Comparison of ENCODE assay signal across 8 cellular contexts in the genomic region with DNA sequence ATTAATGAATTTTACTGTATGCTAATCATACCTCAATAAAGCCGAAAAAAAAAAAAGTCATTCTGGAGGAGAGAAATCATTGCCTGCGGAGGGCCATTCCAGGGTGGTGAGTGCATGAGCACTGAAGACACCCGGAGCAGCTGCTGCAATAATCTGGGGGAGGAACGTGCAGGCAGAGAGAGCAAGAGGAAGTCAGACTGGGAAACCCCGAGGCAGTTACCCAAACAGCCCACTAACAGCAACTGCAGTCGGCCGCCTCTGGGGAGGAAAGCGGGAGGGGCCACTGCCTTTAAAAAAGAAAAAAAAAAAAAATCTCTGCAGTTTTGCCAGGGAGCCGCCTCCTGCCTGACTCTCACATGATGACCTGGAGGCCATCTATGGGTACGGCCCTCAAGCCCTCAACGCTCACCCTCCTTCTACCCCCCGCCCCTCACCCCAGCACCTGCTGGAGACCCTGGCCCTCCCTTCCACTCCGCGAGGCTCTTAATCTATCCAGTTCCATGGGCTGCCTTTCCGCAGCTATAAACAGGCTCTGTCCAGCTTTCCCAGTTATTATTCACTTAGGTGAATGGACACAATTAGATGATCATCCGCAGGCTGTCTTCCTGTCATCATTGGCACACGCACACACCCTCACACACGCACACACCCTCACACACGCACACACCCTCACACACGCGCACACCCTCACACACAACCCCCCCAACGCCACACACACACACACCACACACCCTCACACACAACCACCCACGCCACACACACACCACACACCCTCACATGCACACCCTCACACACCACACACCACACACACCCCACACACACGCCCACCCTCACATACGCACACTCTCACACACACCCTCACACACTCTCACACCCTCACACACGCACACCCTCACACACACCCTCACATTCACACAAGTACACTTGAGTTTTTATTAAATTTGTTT. TPM values are rescaled to one million over a fixed set of nuclear protein-coding genes. Genes with fewer than 3 reads are reported as not detected.
DNase-seq lines count a peak whose midpoint lies in the region; ATAC-seq lines count a peak whose summit lies in the region.

No MANE protein-coding gene starts in this region.

- H3K4me1 ChIP-seq in SJSA1 (replicated peaks): peaks cover 4% of the 10 kb centered on the region; the same call in 1 of the 2 replicates

- H3K4me1 Mint-ChIP-seq in activated naive CD8-positive, alpha-beta T cell treated with anti-CD3 and anti-CD28 coated beads, Interleukin-2, amount 50 U/mL, for 24 hours: peaks cover 32% of the 10 kb centered on the region

- no peaks in the 10 kb centered on the region for H3K9me3 Mint-ChIP-seq in activated naive CD8-positive, alpha-beta T cell treated with anti-CD3 and anti-CD28 coated beads, Interleukin-2, amount 50 U/mL, for 24 hours

- DNase-seq in DMS79 (lab: John Stamatoyannopoulos, UW): peak; percentile 23
- DNase-seq in Jurkat, Clone E6-1 (ENCODE audit: low read depth, low spot score): peak; percentile 87
- DNase-seq in SJSA1 (ENCODE audit: low read depth in 1 of 2, low spot score in 2 of 2): peak; percentile 31 to 59
- peak; percentile 55 for DNase-seq in activated naive CD8-positive, alpha-beta T cell treated with anti-CD3 and anti-CD28 coated beads, Interleukin-2, amount 50 U/mL, for 24 hours
- peak; percentile 90 for DNase-seq in islet precursor cell
- peak; percentile 49 to 51 for DNase-seq in stimulated activated CD8-positive, alpha-beta memory T cell treated with anti-CD3 and anti-CD28 coated beads, Interleukin-7, amount 100 ng/mL, for 4 hours (ENCODE audit: low read depth in 2 of 2)
- DNase-seq in D341Med (ENCODE audit: low spot score): no peak

- H3K27me3 Mint-ChIP-seq in activated naive CD8-positive, alpha-beta T cell treated with anti-CD3 and anti-CD28 coated beads, Interleukin-2, amount 50 U/mL, for 24 hours: no peaks in the 10 kb centered on the region

- H3K27me3 ChIP-seq in SJSA1 (replicated peaks): no peaks in the 10 kb centered on the region

- no peaks in the 10 kb centered on the region for H3K36me3 Mint-ChIP-seq in activated naive CD8-positive, alpha-beta T cell treated with anti-CD3 and anti-CD28 coated beads, Interleukin-2, amount 50 U/mL, for 24 hours (ENCODE audit: low read depth)

- H3K36me3 ChIP-seq in SJSA1: no peaks in the 10 kb centered on the region

- H3K27ac Mint-ChIP-seq in activated naive CD8-positive, alpha-beta T cell treated with anti-CD3 and anti-CD28 coated beads, Interleukin-2, amount 50 U/mL, for 24 hours: peak overlapping the region; percentile 27

- peak overlapping the region; percentile 45 for H3K4me3 Mint-ChIP-seq in activated naive CD8-positive, alpha-beta T cell treated with anti-CD3 and anti-CD28 coated beads, Interleukin-2, amount 50 U/mL, for 24 hours

- peak overlapping the region; percentile 7; the same call in 1 of the 2 replicates for H3K4me3 ChIP-seq in Jurkat, Clone E6-1 (ENCODE audit: low read length)
- no peak overlapping the region for H3K4me3 ChIP-seq in SJSA1

- H3K9me3 ChIP-seq in SJSA1 (replicated peaks): no peaks in the 10 kb centered on the region

- peak; percentile 63 for ATAC-seq in GM21390 (IDR thresholded peaks at IDR 0.05; ENCODE audit: unreplicated experiment)
- ATAC-seq in activated naive CD8-positive, alpha-beta T cell treated with anti-CD3 and anti-CD28 coated beads, Interleukin-2, amount 50 U/mL, for 24 hours: peak; percentile 78

- no peak overlapping the region for H3K27ac ChIP-seq in SJSA1

RNA-seq across cellular contexts. Expression of a gene that starts 3.4 kb away (rescaled TPM):
- polyA plus RNA-seq in Jurkat, Clone E6-1 (2012; ENCODE audit: insufficient read depth, insufficient read length): 1.3 TPM
- total RNA-seq in SJSA1 (2014; rRNA removed; shearing (Covaris generic)): not detected in 2 replicates

RNA-seq across cellular contexts. Expression of a gene that starts 15.1 kb away (rescaled TPM):
- polyA plus RNA-seq in Jurkat, Clone E6-1 (2012; ENCODE audit: insufficient read depth, insufficient read length): 2.3 TPM
- 0.05 TPM in 1 of 2 replicates, not detected in the other for total RNA-seq in SJSA1 (2014; rRNA removed; shearing (Covaris generic))

RNA-seq across cellular contexts. Expression of a gene that starts 25.0 kb away (rescaled TPM):
- polyA plus RNA-seq in Jurkat, Clone E6-1 (2012; ENCODE audit: insufficient read depth, insufficient read length): 111 TPM
- 0.63 TPM in 1 of 2 replicates, not detected in the other for total RNA-seq in SJSA1 (2014; rRNA removed; shearing (Covaris generic))

RNA-seq across cellular contexts. Expression of a gene that starts 33.8 kb away (rescaled TPM):
- polyA plus RNA-seq in Jurkat, Clone E6-1 (2012; ENCODE audit: insufficient read depth, insufficient read length): 188 TPM
- 119 and 155 TPM in 2 replicates for total RNA-seq in SJSA1 (2014; rRNA removed; shearing (Covaris generic))

RNA-seq across cellular contexts. Expression of a gene that starts 43.4 kb away (rescaled TPM):
- polyA plus RNA-seq in Jurkat, Clone E6-1 (2012; ENCODE audit: insufficient read depth, insufficient read length): not detected
- 0.11 TPM in 1 of 2 replicates, not detected in the other for total RNA-seq in SJSA1 (2014; rRNA removed; shearing (Covaris generic))
